In genomic region chr15:96087180-96087886, GRCh38 we compare ENCODE assay signal across 26 cellular contexts.
A peak's percentile ranks its signal among the peaks of the same experiment; 100 is the strongest.
DNase-seq lines count a peak whose midpoint lies in the region; ATAC-seq, FAIRE-seq and TF ChIP-seq lines count a peak whose summit lies in the region.
"Had no signal": no experiment of that assay in that cellular context is flagged by ENCODE, and none has a peak within 500 bp of the region (broad histone marks: within the 10 kb centered on the region; RNA-seq: fewer than 3 reads in every experiment).

No MANE protein-coding gene starts in this region.

- peak overlapping the region in 2 of 3 experiments; percentile 8 to 27 for H3K4me3 Mint-ChIP-seq in nephron
- H3K4me3 Mint-ChIP-seq: natural killer cell had no signal

- no peaks in the 10 kb centered on the region for H3K27me3 ChIP-seq in MM.1S (replicated peaks; ENCODE audit: insufficient read depth, low read length)
- no peaks in the 10 kb centered on the region for H3K27me3 ChIP-seq in endothelial cell of umbilical vein (ENCODE audit: control insufficient read depth in 2 of 2, insufficient read depth in 2 of 2, low read length in 2 of 2)
- H3K27me3 ChIP-seq in esophagus squamous epithelium, result no peaks in the 10 kb centered on the region
- H3K27me3 ChIP-seq: spleen had no signal

- H3K9me3 ChIP-seq in MM.1S (replicated peaks; ENCODE audit: insufficient read depth, low read length), result no peaks in the 10 kb centered on the region
- no peaks in the 10 kb centered on the region for H3K9me3 ChIP-seq in endothelial cell of umbilical vein (replicated peaks; ENCODE audit: control insufficient read depth, insufficient read depth, low read length)
- no peaks in the 10 kb centered on the region for H3K9me3 ChIP-seq in esophagus squamous epithelium
- H3K9me3 ChIP-seq: psoas muscle, spleen had no signal

- BruUV-seq in endothelial cell of umbilical vein (replicated peaks; lab: Mats Ljungman, UMichigan), result no TSS peak

- H3K4me1 Mint-ChIP-seq in nephron, result peaks cover 36% of the 10 kb centered on the region
- H3K4me1 Mint-ChIP-seq: natural killer cell had no signal

- H3K4me3 ChIP-seq in MM.1S (ENCODE audit: low read length) (peak overlapping the region; percentile 19; the same call in 1 of the 2 replicates), endothelial cell of umbilical vein (replicated peaks in 1 of 3; ENCODE audit: insufficient read depth in 1 of 3, low read depth in 1 of 3, low read length in 3 of 3) (no peak overlapping the region), esophagus squamous epithelium (no peak overlapping the region)
- H3K4me3 ChIP-seq: psoas muscle, spleen had no signal

- TF ChIP-seq CTCF in MM.1S (IDR thresholded peaks at IDR 0.05; ENCODE audit: low read length) (no peak), endothelial cell of umbilical vein (IDR thresholded peaks at IDR 0.05; ENCODE audit: extremely low read depth in 1 of 2, insufficient read depth in 1 of 2, low read depth in 1 of 2, low read length in 2 of 2) (no peak), nephron (IDR thresholded peaks at IDR 0.05; ENCODE audit: unreplicated experiment in 3 of 3) (no peak), esophagus squamous epithelium (IDR thresholded peaks at IDR 0.05) (no peak)

- H3K9me2 ChIP-seq in MM.1S (replicated peaks; ENCODE audit: insufficient read depth, low read length), result no peaks in the 10 kb centered on the region

- H3K4me2 ChIP-seq in MM.1S (ENCODE audit: low read depth, low read length), result peak overlapping the region; percentile 61
- H3K4me2 ChIP-seq in endothelial cell of umbilical vein (ENCODE audit: insufficient read depth, low read length), result no peak overlapping the region

- no peak for DNase-seq in GM12891 (ENCODE audit: insufficient read length, low spot score)
- DNase-seq in MM.1S, result peak; percentile 33
- DNase-seq in endothelial cell of umbilical vein (ENCODE audit: low read depth, low spot score), result peak; percentile 4
- DNase-seq in HuH-7.5 (ENCODE audit: low spot score), result no peak
- DNase-seq in esophagus squamous epithelium (lab: John Stamatoyannopoulos, UW), result no peak
- DNase-seq in NCI-H2196 treated with DMSO at 0.1 percent for 48 hours (lab: John Stamatoyannopoulos, UW; ENCODE audit: unreplicated experiment), result no peak
- DNase-seq: ACHN; activated CD4-positive, alpha-beta T cell treated with anti-CD3 and anti-CD28 coated beads for 48 hours; activated effector memory CD4-positive, alpha-beta T cell treated with anti-CD3 and anti-CD28 coated beads, Interleukin-2, amount 50 U/mL, for 16 hours; erythroblast; HCEC 1CT; KBM-7; MV-4-11; natural killer cell; NCI-H187 treated with DMSO at 0.1 percent for 48 hours; psoas muscle; RPMI8226; spleen; stimulated activated CD8-positive, alpha-beta memory T cell treated with anti-CD3 and anti-CD28 coated beads, Interleukin-4, amount 100 ng/mL, for 48 hours; substantia nigra; SW 1271 had no signal

- H3K9me3 Mint-ChIP-seq in nephron, result no peaks in the 10 kb centered on the region
- H3K9me3 Mint-ChIP-seq: natural killer cell had no signal

- H3K36me3 ChIP-seq in MM.1S (replicated peaks; ENCODE audit: insufficient read depth, low read length), result no peaks in the 10 kb centered on the region
- H3K36me3 ChIP-seq in endothelial cell of umbilical vein (ENCODE audit: control insufficient read depth in 2 of 2, extremely low read depth in 1 of 2, insufficient read depth in 2 of 2, low read length in 2 of 2), result no peaks in the 10 kb centered on the region
- H3K36me3 ChIP-seq in esophagus squamous epithelium, result no peaks in the 10 kb centered on the region
- H3K36me3 ChIP-seq: spleen had no signal

- no peaks in the 10 kb centered on the region for H3F3A ChIP-seq in MM.1S (ENCODE audit: insufficient read depth, low read length)

- dilution Hi-C loops in endothelial cell of umbilical vein (cut with MboI; ENCODE audit: extremely low pct_ligation_motif_present, low sequenced_read_pairs), result no loop called here

- peaks cover under 1% of the 10 kb centered on the region for H3K36me3 Mint-ChIP-seq in nephron (ENCODE audit: low read depth)
- H3K36me3 Mint-ChIP-seq: natural killer cell had no signal

- no peak overlapping the region for H3K9ac ChIP-seq in MM.1S (ENCODE audit: low read length)
- no peak overlapping the region for H3K9ac ChIP-seq in endothelial cell of umbilical vein (replicated peaks; ENCODE audit: extremely low read depth, insufficient read depth, low read length)

- CTCF ChIA-PET in endothelial cell of umbilical vein (lab: Charles Lee), result no interaction called here

- H2AFZ ChIP-seq in MM.1S (ENCODE audit: low read length) (peak overlapping the region; percentile 8; the same call in 1 of the 2 replicates), endothelial cell of umbilical vein (ENCODE audit: low read depth, low read length) (peak overlapping the region; percentile 9)

- H3K27ac ChIP-seq in MM.1S (ENCODE audit: low read length) (peak overlapping the region; percentile 20; the same call in 1 of the 2 replicates), endothelial cell of umbilical vein (ENCODE audit: insufficient read depth, low read depth, low read length) (no peak overlapping the region), esophagus squamous epithelium (peak overlapping the region in 2 of 4 donors; percentile 8 to 14)
- H3K27ac ChIP-seq: C4-2B, HL-60, psoas muscle, spleen had no signal

- FAIRE-seq in GM12891 (lab: Jason Lieb, UNC) (peak; percentile 66), endothelial cell of umbilical vein (lab: Jason Lieb, UNC) (no peak)
- FAIRE-seq: bronchial epithelial cell had no signal

- 35 to 40% methylated on average over 2 of the region's 2 CpGs for WGBS in esophagus squamous epithelium, 2 donors

- no peaks in the 10 kb centered on the region for H3K9me1 ChIP-seq in endothelial cell of umbilical vein (replicated peaks; ENCODE audit: control insufficient read depth, extremely low read depth, insufficient read depth, low read length)

- intact Hi-C loops in endothelial cell of umbilical vein (cut with micrococcal nuclease), result no loop called here
- intact Hi-C loops in esophagus squamous epithelium (cut with DNase I), result no loop called here

- TF ChIP-seq POLR2A in GM12891 (IDR thresholded peaks at IDR 0.05; ENCODE audit: low read depth, low read length), result no peak
- no peak for TF ChIP-seq POLR2A in endothelial cell of umbilical vein (IDR thresholded peaks at IDR 0.05; ENCODE audit: low read depth, low read length)
- no peak for TF ChIP-seq POLR2A in esophagus squamous epithelium (IDR thresholded peaks at IDR 0.05)

- POLR2A ChIA-PET in endothelial cell of umbilical vein (lab: Charles Lee), result no interaction called here

- peaks cover 25% of the 10 kb centered on the region for H3K4me1 ChIP-seq in MM.1S (ENCODE audit: low read length)
- no peaks in the 10 kb centered on the region for H3K4me1 ChIP-seq in endothelial cell of umbilical vein (ENCODE audit: control insufficient read depth, extremely low read depth, insufficient read depth, low read length)
- H3K4me1 ChIP-seq in esophagus squamous epithelium, result peaks cover 0 to 4% (median 0%) of the 10 kb centered on the region in 3 donors
- H3K4me1 ChIP-seq: psoas muscle, spleen had no signal

- no peaks in the 10 kb centered on the region for H3K79me2 ChIP-seq in MM.1S (ENCODE audit: low read length)
- no peaks in the 10 kb centered on the region for H3K79me2 ChIP-seq in endothelial cell of umbilical vein (ENCODE audit: control insufficient read depth, insufficient read depth, low read length)

- no peaks in the 10 kb centered on the region for H4K20me1 ChIP-seq in MM.1S (ENCODE audit: insufficient read depth, low read length)
- H4K20me1 ChIP-seq in endothelial cell of umbilical vein (replicated peaks; ENCODE audit: control insufficient read depth, extremely low read depth, insufficient read depth, low read length), result no peaks in the 10 kb centered on the region

- H3K27ac Mint-ChIP-seq in nephron, result peak overlapping the region; percentile 58 to 80 (median 59)
- H3K27ac Mint-ChIP-seq: natural killer cell had no signal

- ATAC-seq in HG02610 (IDR thresholded peaks at IDR 0.05; ENCODE audit: unreplicated experiment), result no peak
- ATAC-seq: natural killer cell, psoas muscle had no signal

- H3K27me3 Mint-ChIP-seq in nephron (ENCODE audit: low read depth), result no peaks in the 10 kb centered on the region

TF ChIP-seq in GM12891, 5 proteins besides CTCF, POLR2A, EP300 and RAD21:
- no peak for TF ChIP-seq POU2F2 (IDR thresholded peaks at IDR 0.05; ENCODE audit: low read depth, low read length)
- no peak for TF ChIP-seq POLR2AphosphoS5 (IDR thresholded peaks at IDR 0.05; ENCODE audit: low read depth, low read length)
- TF ChIP-seq TAF1 (IDR thresholded peaks at IDR 0.05; ENCODE audit: low read depth, low read length), result no peak
- TF ChIP-seq SPI1 (IDR thresholded peaks at IDR 0.05; ENCODE audit: low read depth, low read length), result no peak
- TF ChIP-seq PAX5 (IDR thresholded peaks at IDR 0.05; ENCODE audit: insufficient read depth, low read length, severe bottlenecking), result no peak

TF ChIP-seq in endothelial cell of umbilical vein, 7 proteins besides CTCF, POLR2A, EP300 and RAD21:
- TF ChIP-seq GATA2 (IDR thresholded peaks at IDR 0.05; ENCODE audit: insufficient read depth, insufficient read length, low read depth, low read length), result no peak
- no peak for TF ChIP-seq JUN (IDR thresholded peaks at IDR 0.05; ENCODE audit: borderline replicate concordance, insufficient read depth, insufficient read length, low read depth)
- TF ChIP-seq MYC (IDR thresholded peaks at IDR 0.05; ENCODE audit: low read depth, low read length), result no peak
- no peak for TF ChIP-seq POLR2AphosphoS5 (IDR thresholded peaks at IDR 0.05; ENCODE audit: insufficient read depth, low read depth, low read length)
- TF ChIP-seq FOS (IDR thresholded peaks at IDR 0.05; ENCODE audit: borderline replicate concordance, insufficient read depth, low read length), result no peak
- TF ChIP-seq EZH2 (IDR thresholded peaks at IDR 0.05; ENCODE audit: borderline replicate concordance, low read depth, low read length, severe bottlenecking), result no peak
- no peak for TF ChIP-seq MAX (IDR thresholded peaks at IDR 0.05; ENCODE audit: insufficient read depth, insufficient read length)

Comparison
In these comparisons a context has a peak if more than half of its experiments do, and no peak if none do; other contexts are left out.
1. DNase-seq: peak in MM.1S (single experiment) and endothelial cell of umbilical vein (single experiment); none in GM12891 (single experiment), HuH-7.5 (single experiment), esophagus squamous epithelium (single experiment) and NCI-H2196 treated with DMSO at 0.1 percent for 48 hours (single experiment).